In genomic region chr15:69996842-69997478, GRCh38 we compare ENCODE assay signal across 16 cellular contexts.
DNase-seq lines count a peak whose midpoint lies in the region; ATAC-seq and TF ChIP-seq lines count a peak whose summit lies in the region.
"Had no signal": no experiment of that assay in that cellular context is flagged by ENCODE, and none has a peak within 500 bp of the region (broad histone marks: within the 10 kb centered on the region; RNA-seq: fewer than 3 reads in every experiment).

No MANE protein-coding gene starts in this region.

- 89% methylated on average over 11 of the region's 11 CpGs for WGBS in esophagus muscularis mucosa

- H3K27ac ChIP-seq in C4-2B (peak overlapping the region; percentile 60), esophagus muscularis mucosa (replicated peaks in 1 of 4) (no peak overlapping the region)
- H3K27ac ChIP-seq: SK-N-MC had no signal

- TF ChIP-seq CTCF in C4-2B (conservative IDR thresholded peaks at IDR 0.05): no peak
- TF ChIP-seq CTCF in esophagus muscularis mucosa (IDR thresholded peaks at IDR 0.05): no peak

- peak; percentile 85 for ATAC-seq in esophagus mucosa

- no peak for TF ChIP-seq EP300 in esophagus muscularis mucosa (IDR thresholded peaks at IDR 0.05)

- H3K27me3 ChIP-seq in esophagus muscularis mucosa: no peaks in the 10 kb centered on the region

- H3K4me3 ChIP-seq in esophagus muscularis mucosa: no peak overlapping the region
- H3K4me3 ChIP-seq: GM12878, SK-N-MC had no signal

- no peak for TF ChIP-seq POLR2A in esophagus muscularis mucosa (IDR thresholded peaks at IDR 0.05; ENCODE audit: low read depth)

- H3K4me1 ChIP-seq in esophagus muscularis mucosa: no peaks in the 10 kb centered on the region

- intact Hi-C loops in esophagus muscularis mucosa (cut with DNase I): no loop called here

- no peaks in the 10 kb centered on the region for H3K9me3 ChIP-seq in esophagus muscularis mucosa

- H3K36me3 ChIP-seq in esophagus muscularis mucosa: no peaks in the 10 kb centered on the region

- peak; percentile 40 for DNase-seq in NCI-H1105 treated with DMSO at 0.1 percent for 48 hours (lab: John Stamatoyannopoulos, UW)
- peak; percentile 86 for DNase-seq in NCI-H69 (lab: John Stamatoyannopoulos, UW)
- DNase-seq in cerebellar nuclear complex (lab: John Stamatoyannopoulos, UW): no peak
- no peak for DNase-seq in NCI-H187 (lab: John Stamatoyannopoulos, UW)
- no peak for DNase-seq in medulla oblongata (ENCODE audit: extremely low spot score)
- DNase-seq in esophagus muscularis mucosa (ENCODE audit: extremely low spot score): no peak
- DNase-seq: activated naive CD4-positive, alpha-beta T cell treated with anti-CD3 and anti-CD28 coated beads for 36 hours; EL; glutamatergic neuron; islet precursor cell; NK-92 treated with Interleukin-12 subunit alpha and Interleukin-12 subunit beta, amount 100 ng/mL, for 24 hours; stimulated activated CD8-positive, alpha-beta memory T cell treated with anti-CD3 and anti-CD28 coated beads, Interleukin-4, amount 100 ng/mL, for 48 hours had no signal

Comparison
In these comparisons a context has a peak if more than half of its experiments do, and no peak if none do; other contexts are left out.
1. DNase-seq: peak in NCI-H1105 treated with DMSO at 0.1 percent for 48 hours (single experiment) and NCI-H69 (single experiment); none in cerebellar nuclear complex (0 of 2), NCI-H187 (0 of 2), medulla oblongata (single experiment) and esophagus muscularis mucosa (single experiment).